In the genomic region with DNA sequence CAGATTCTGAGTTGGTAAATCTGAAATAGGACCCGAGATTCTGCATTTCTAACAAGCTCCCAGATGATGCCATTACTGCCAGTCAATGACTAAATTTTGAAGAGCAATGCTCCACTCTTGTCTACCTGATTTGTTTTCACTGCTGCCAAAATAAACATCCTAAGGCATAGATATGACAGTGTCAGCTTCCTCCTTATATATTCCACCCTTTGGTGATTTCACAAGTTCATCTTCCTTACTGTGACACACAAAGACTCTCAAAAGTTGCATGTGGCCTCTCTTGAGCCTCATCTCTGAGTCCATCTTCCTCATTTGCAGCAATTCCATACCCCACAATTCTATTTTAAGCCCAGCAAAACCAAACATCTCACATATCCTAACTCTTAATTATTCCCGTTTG, we compare ENCODE assay signal across 17 cellular contexts.
DNase-seq lines count a peak whose midpoint lies in the region; ATAC-seq, FAIRE-seq and TF ChIP-seq lines count a peak whose summit lies in the region.
"Had no signal": no experiment of that assay in that cellular context is flagged by ENCODE, and none has a peak within 500 bp of the region (broad histone marks: within the 10 kb centered on the region; RNA-seq: fewer than 3 reads in every experiment).

No MANE protein-coding gene starts in this region.

- no peak for ATAC-seq in foreskin keratinocyte
- ATAC-seq in HG02870 (IDR thresholded peaks at IDR 0.05; ENCODE audit: unreplicated experiment), result no peak
- ATAC-seq: activated CD8-positive, alpha-beta T cell treated with anti-CD3 and anti-CD28 coated beads, Interleukin-2, amount 10 ng/mL, durations not matched to agents 7 days and 5 days; heart left ventricle; stimulated activated naive B cell treated with anti-CD40 and anti-IgM and Interleukin-4, amounts not matched to agents 10 μg/mL and 1 μg/mL and 100 μg/mL, for 72 hours had no signal

- POLR2A ChIA-PET in HEK293T (lab: Yijun Ruan, JAX), result no interaction called here

- no peak overlapping the region for H3K9ac ChIP-seq in keratinocyte (ENCODE audit: control insufficient read depth, extremely low read depth, insufficient read depth, low read length)

- DNase-seq in EH (ENCODE audit: low read depth) (peak; percentile 19), Kasumi-1 (lab: John Stamatoyannopoulos, UW) (peak; percentile 49 to 64), SKM-1 (lab: John Stamatoyannopoulos, UW; ENCODE audit: unreplicated experiment) (peak; percentile 73), keratinocyte (ENCODE audit: low read depth, low spot score) (no peak), foreskin keratinocyte (no peak), HEK293T (ENCODE audit: extremely low spot score) (no peak), right atrium auricular region (ENCODE audit: low spot score) (no peak)
- DNase-seq: activated CD8-positive, alpha-beta T cell treated with anti-CD3 and anti-CD28 coated beads, Interleukin-2, amount 10 ng/mL, durations not matched to agents 7 days and 5 days; heart left ventricle; kidney; MM.1S; NCI-H2081 treated with DMSO at 0.1 percent for 48 hours; stimulated activated naive B cell treated with anti-CD40 and anti-IgM and Interleukin-4, amounts not matched to agents 10 μg/mL and 1 μg/mL and 100 μg/mL, for 72 hours; T-helper 1 cell; thyroid gland had no signal

- H3K9me3 ChIP-seq in keratinocyte (ENCODE audit: control insufficient read depth, low read depth, low read length) (no peaks in the 10 kb centered on the region), right atrium auricular region (no peaks in the 10 kb centered on the region)
- H3K9me3 ChIP-seq: heart left ventricle, thyroid gland had no signal

- H3K36me3 ChIP-seq in keratinocyte (ENCODE audit: control insufficient read depth in 2 of 2, extremely low read depth in 1 of 2, insufficient read depth in 2 of 2, low read length in 2 of 2), result no peaks in the 10 kb centered on the region
- no peaks in the 10 kb centered on the region for H3K36me3 ChIP-seq in right atrium auricular region
- H3K36me3 ChIP-seq: thyroid gland had no signal

- TF ChIP-seq CTCF in keratinocyte (optimal IDR thresholded peaks at IDR 0.05 in 1 of 3, IDR thresholded peaks at IDR 0.05 in 1 of 3, conservative IDR thresholded peaks at IDR 0.05 in 1 of 3; ENCODE audit: extremely low read depth in 1 of 3, insufficient read depth in 2 of 3, low read length in 3 of 3), result no peak
- no peak for TF ChIP-seq CTCF in foreskin keratinocyte (conservative IDR thresholded peaks at IDR 0.05)
- TF ChIP-seq CTCF in right atrium auricular region (IDR thresholded peaks at IDR 0.05), result no peak

- dilution Hi-C loops in keratinocyte (cut with MboI; ENCODE audit: extremely low pct_ligation_motif_present, low sequenced_read_pairs), result no loop called here

- H4K20me1 ChIP-seq in keratinocyte (ENCODE audit: control insufficient read depth, extremely low read depth, insufficient read depth, low read length), result no peaks in the 10 kb centered on the region

- CTCF ChIA-PET in HEK293T (lab: Yijun Ruan, JAX), result no interaction called here

- H3K27ac ChIP-seq in keratinocyte (ENCODE audit: control insufficient read depth, insufficient read depth, low read length) (no peak overlapping the region), foreskin keratinocyte (no peak overlapping the region), right atrium auricular region (no peak overlapping the region)
- H3K27ac ChIP-seq: heart left ventricle, thyroid gland had no signal

- H2AFZ ChIP-seq in keratinocyte (ENCODE audit: control insufficient read depth, low read length), result no peak overlapping the region

- H3K9me1 ChIP-seq in keratinocyte (ENCODE audit: control insufficient read depth, extremely low read depth, insufficient read depth, low read length), result no peaks in the 10 kb centered on the region

- H3K4me1 ChIP-seq in keratinocyte (ENCODE audit: control insufficient read depth, extremely low read depth, insufficient read depth, low read length) (no peaks in the 10 kb centered on the region), foreskin keratinocyte (peaks cover 8% of the 10 kb centered on the region), right atrium auricular region (no peaks in the 10 kb centered on the region)

- H3K27me3 ChIP-seq in keratinocyte (ENCODE audit: control insufficient read depth, extremely low read depth, insufficient read depth, low read length) (no peaks in the 10 kb centered on the region), foreskin keratinocyte (no peaks in the 10 kb centered on the region), right atrium auricular region (no peaks in the 10 kb centered on the region)
- H3K27me3 ChIP-seq: heart left ventricle, thyroid gland had no signal

- peak; percentile 57 for FAIRE-seq in keratinocyte (lab: Jason Lieb, UNC)
- FAIRE-seq: kidney, RCC 7860 had no signal

- no peak overlapping the region for H3K4me2 ChIP-seq in keratinocyte (ENCODE audit: control insufficient read depth, extremely low read depth, insufficient read depth, low read depth, low read length)

- H3K4me3 ChIP-seq in keratinocyte (ENCODE audit: control insufficient read depth in 2 of 3, extremely low read depth in 1 of 3, insufficient read depth in 2 of 3, low read depth in 1 of 3, low read length in 3 of 3) (no peak overlapping the region), right atrium auricular region (no peak overlapping the region)
- H3K4me3 ChIP-seq: heart left ventricle, thyroid gland had no signal

- peaks cover 4% of the 10 kb centered on the region for H3K79me2 ChIP-seq in keratinocyte (ENCODE audit: control insufficient read depth, insufficient read depth, low read length)

TF ChIP-seq in HEK293T, 16 proteins besides CTCF, POLR2A, EP300 and RAD21:
- TF ChIP-seq FOXM1 (IDR thresholded peaks at IDR 0.05; ENCODE audit: borderline replicate concordance) (no peak), SP1 (IDR thresholded peaks at IDR 0.05) (no peak), SUZ12 (IDR thresholded peaks at IDR 0.05) (no peak), NFRKB (IDR thresholded peaks at IDR 0.05) (no peak), ZNF384 (IDR thresholded peaks at IDR 0.05) (no peak), HDGF (IDR thresholded peaks at IDR 0.05; ENCODE audit: borderline replicate concordance) (no peak), TARDBP (IDR thresholded peaks at IDR 0.05) (no peak), FOXA1 (IDR thresholded peaks at IDR 0.05) (no peak), FOXK2 (IDR thresholded peaks at IDR 0.05) (no peak), LEF1 (IDR thresholded peaks at IDR 0.05; ENCODE audit: borderline replicate concordance) (no peak), ARNT (IDR thresholded peaks at IDR 0.05) (no peak), ELF4 (IDR thresholded peaks at IDR 0.05) (no peak), L3MBTL2 (conservative IDR thresholded peaks at IDR 0.05) (no peak), BHLHE40 (IDR thresholded peaks at IDR 0.05; ENCODE audit: borderline replicate concordance) (no peak), CTBP1 (IDR thresholded peaks at IDR 0.05; ENCODE audit: borderline replicate concordance) (no peak)
- TF ChIP-seq, protein P1, sequence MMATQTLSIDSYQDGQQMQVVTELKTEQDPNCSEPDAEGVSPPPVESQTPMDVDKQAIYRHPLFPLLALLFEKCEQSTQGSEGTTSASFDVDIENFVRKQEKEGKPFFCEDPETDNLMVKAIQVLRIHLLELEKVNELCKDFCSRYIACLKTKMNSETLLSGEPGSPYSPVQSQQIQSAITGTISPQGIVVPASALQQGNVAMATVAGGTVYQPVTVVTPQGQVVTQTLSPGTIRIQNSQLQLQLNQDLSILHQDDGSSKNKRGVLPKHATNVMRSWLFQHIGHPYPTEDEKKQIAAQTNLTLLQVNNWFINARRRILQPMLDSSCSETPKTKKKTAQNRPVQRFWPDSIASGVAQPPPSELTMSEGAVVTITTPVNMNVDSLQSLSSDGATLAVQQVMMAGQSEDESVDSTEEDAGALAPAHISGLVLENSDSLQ (IDR thresholded peaks at IDR 0.05), result no peak
TF ChIP-seq in HEK293T: peak in this region for 0.

Comparison
In these comparisons a context has a peak if more than half of its experiments do, and no peak if none do; other contexts are left out.
1. DNase-seq: peak in EH (single experiment), Kasumi-1 (2 of 2) and SKM-1 (single experiment); none in keratinocyte (single experiment), foreskin keratinocyte (0 of 2), HEK293T (single experiment) and right atrium auricular region (single experiment).